20 cellular contexts compared by ENCODE assay signal in the genomic region with DNA sequence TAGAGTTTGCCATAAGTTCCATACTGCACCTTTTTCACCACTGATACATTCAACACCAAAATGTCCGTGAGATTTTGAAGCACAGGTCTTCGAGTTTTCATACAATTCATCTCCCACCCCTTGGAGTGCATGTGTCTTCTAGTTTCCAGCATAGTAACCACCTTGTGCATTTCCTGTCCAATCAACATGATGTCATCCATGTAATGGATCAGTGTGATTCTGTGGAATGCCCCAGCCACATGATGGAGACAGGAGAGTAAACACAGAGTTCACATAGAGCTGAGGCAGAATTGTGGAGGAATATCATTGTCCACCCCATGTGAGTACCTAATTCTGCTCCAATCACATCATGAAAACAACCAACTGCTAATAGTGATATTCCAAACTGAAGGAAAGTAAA.
"Had no signal": no experiment of that assay in that cellular context is flagged by ENCODE, and none has a peak within 500 bp of the region (broad histone marks: within the 10 kb centered on the region; RNA-seq: fewer than 3 reads in every experiment).

No MANE protein-coding gene starts in this region.

- DNase-seq: activated CD4-positive, alpha-beta T cell treated with anti-CD3 and anti-CD28 coated beads for 36 hours; activated CD4-positive, alpha-beta T cell treated with anti-CD3 and anti-CD28 coated beads, Interleukin-2, amount 50 U/mL, for 1 hour; activated CD8-positive, alpha-beta memory T cell treated with anti-CD3 and anti-CD28 coated beads, Interleukin-2, amount 50 U/mL, for 4 hours; activated CD8-positive, alpha-beta T cell treated with anti-CD3 and anti-CD28 coated beads for 36 hours; activated T-cell treated with anti-CD3 and anti-CD28 coated beads, Interleukin-2, amount 50 U/mL, for 1 hour; aorta; NCI-H1092; NCI-H1417; NCI-H1930; NCI-H2171; NCI-H2227 treated with DMSO at 0.1 percent for 48 hours; NCI-H526; NCI-H82; RPMI8226; T-cell; T-helper 2 cell; T1000; WERI-Rb-1 had no signal

- H3K27ac ChIP-seq: KMS-11, SK-N-MC, WERI-Rb-1 had no signal

- H3K36me3 ChIP-seq: WERI-Rb-1 had no signal

- H3K4me3 ChIP-seq: SK-N-MC had no signal
